ENCODE assay signal across 8 cellular contexts in genomic region chr17:78736526-78737079, GRCh38. TPM values are rescaled to one million over a fixed set of nuclear protein-coding genes. Genes with fewer than 3 reads are reported as not detected.
A peak's percentile ranks its signal among the peaks of the same experiment; 100 is the strongest.
DNase-seq lines count a peak whose midpoint lies in the region; ATAC-seq, FAIRE-seq and TF ChIP-seq lines count a peak whose summit lies in the region.

No MANE protein-coding gene starts in this region.

- H3K9me3 ChIP-seq in Panc1 (ENCODE audit: control insufficient read depth, insufficient read depth, low read depth, low read length) (no peaks in the 10 kb centered on the region), left ventricle myocardium inferior (replicated peaks) (no peaks in the 10 kb centered on the region), small intestine (ENCODE audit: control insufficient read depth, low read depth) (no peaks in the 10 kb centered on the region)

- DNase-seq in A172 (ENCODE audit: low spot score) (peak; percentile 70), Panc1 (ENCODE audit: low read depth, low spot score) (peak; percentile 54), left ventricle myocardium inferior (peak; percentile 79), small intestine (peak; percentile 96)
- peak; percentile 62 for DNase-seq in activated naive CD4-positive, alpha-beta T cell treated with Interleukin-2 at 50 U/mL for 16 hours

- 2 to 26% (median 9%) methylated on average over 15 of the region's 15 CpGs for WGBS in small intestine, 3 donors

- H3K27ac ChIP-seq in Panc1 (ENCODE audit: low read length) (peak overlapping the region; percentile 81), left ventricle myocardium inferior (replicated peaks) (peak overlapping the region; percentile 91), small intestine (ENCODE audit: low read depth in 1 of 2, low read length in 1 of 2) (peak overlapping the region; percentile 93 to 98)

- H3K4me3 ChIP-seq in Panc1 (ENCODE audit: low read depth in 2 of 2, low read length in 2 of 2) (peak overlapping the region; percentile 64 to 87), left ventricle myocardium inferior (peak overlapping the region; percentile 69), small intestine (ENCODE audit: low read depth in 1 of 2, low read length in 2 of 2) (peak overlapping the region; percentile 30 to 64)

- H3K27me3 ChIP-seq in Panc1 (ENCODE audit: control insufficient read depth, insufficient read depth, low read length) = no peaks in the 10 kb centered on the region
- no peaks in the 10 kb centered on the region for H3K27me3 ChIP-seq in left ventricle myocardium inferior (ENCODE audit: low read depth)
- no peaks in the 10 kb centered on the region for H3K27me3 ChIP-seq in small intestine (ENCODE audit: control insufficient read depth in 2 of 2, insufficient read depth in 2 of 2, low read length in 2 of 2)

- H3K36me3 ChIP-seq in Panc1 (ENCODE audit: control insufficient read depth, insufficient read depth, low read length) = no peaks in the 10 kb centered on the region
- no peaks in the 10 kb centered on the region for H3K36me3 ChIP-seq in left ventricle myocardium inferior
- H3K36me3 ChIP-seq in small intestine (ENCODE audit: control insufficient read depth in 2 of 2, insufficient read depth in 2 of 2, low read length in 2 of 2) = no peaks in the 10 kb centered on the region

- no peak for TF ChIP-seq CTCF in Panc1 (IDR thresholded peaks at IDR 0.05)
- peak; percentile 38 for TF ChIP-seq CTCF in left ventricle myocardium inferior (IDR thresholded peaks at IDR 0.05; ENCODE audit: borderline replicate concordance)

- no TSS peak for BruUV-seq in Panc1 (replicated peaks; lab: Mats Ljungman, UMichigan)

- intact Hi-C loops in Panc1 (cut with micrococcal nuclease; ENCODE audit: unreplicated experiment) = no loop called here
- intact Hi-C loops in left ventricle myocardium inferior (cut with micrococcal nuclease) = no loop called here

- CTCF ChIA-PET in Panc1 (lab: Charles Lee) = interaction anchor here (0.5 kb wide), 1 partner anchor 37 kb away, joined by 3 read pairs; no protein-coding TSS in a partner anchor

- POLR2A ChIA-PET in Panc1 (lab: Charles Lee) = interaction anchor here (0.6 kb wide), 1 partner anchor 215 kb away, joined by 3 read pairs; no protein-coding TSS in a partner anchor

- H3K4me1 ChIP-seq in Panc1 (ENCODE audit: control insufficient read depth, insufficient read depth, low read length) = peaks cover 33% of the 10 kb centered on the region
- peaks cover 98% of the 10 kb centered on the region for H3K4me1 ChIP-seq in left ventricle myocardium inferior
- peaks cover 3 to 17% of the 10 kb centered on the region in 2 donors for H3K4me1 ChIP-seq in small intestine (ENCODE audit: control insufficient read depth in 2 of 2, insufficient read depth in 1 of 2, low read depth in 1 of 2, low read length in 1 of 2)

- in situ Hi-C loops in Panc1 (cut with HindIII; ENCODE audit: low pct_unique_long_range_greater_than_20kb, low sequenced_read_pairs) = no loop called here

- FAIRE-seq in small intestine (lab: Jason Lieb, UNC) = no peak

- peak; percentile 59 for ATAC-seq in GM18867 (IDR thresholded peaks at IDR 0.05; ENCODE audit: unreplicated experiment)
- peak; percentile 46 for ATAC-seq in HG03439 (IDR thresholded peaks at IDR 0.05; ENCODE audit: unreplicated experiment)
- peak; percentile 98 for ATAC-seq in Panc1
- no peak for ATAC-seq in HG03097 (IDR thresholded peaks at IDR 0.05; ENCODE audit: low FRiP score, unreplicated experiment)

RNA-seq across cellular contexts. Expression of gene CYTH1, which starts 45.5 kb away (rescaled TPM):
- 25.5 and 43.3 TPM in 2 replicates for total RNA-seq in A172 (2014; rRNA removed; shearing (Covaris generic))
- total RNA-seq in Panc1 (2021; ENCODE audit: unreplicated experiment) (46.7 TPM), left ventricle myocardium inferior (28.9 TPM)
- 35.3 TPM for polyA plus RNA-seq in Panc1 (2012; ENCODE audit: insufficient read length)
- polyA plus RNA-seq in small intestine = 10 to 100 TPM; 37.6 to 46.3 (median 38.6) TPM
